Comparison of ENCODE assay signal across 1 cellular context in the genomic region with DNA sequence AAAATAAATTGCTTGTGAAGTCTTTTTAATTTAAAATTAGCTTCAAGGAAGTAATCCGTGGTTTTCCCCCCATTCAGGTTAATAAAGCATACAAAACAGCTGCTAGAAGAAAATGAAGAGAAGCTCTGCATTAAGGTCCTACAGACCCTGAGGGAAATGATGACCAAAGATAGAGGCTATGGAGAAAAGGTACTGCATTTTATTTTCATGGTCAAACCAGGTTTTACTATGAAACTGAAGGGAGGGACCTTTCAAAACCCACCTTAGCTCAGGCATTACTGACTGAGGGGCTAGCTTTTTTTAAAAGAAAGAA.
TF ChIP-seq lines count a peak whose summit lies in the region.

No MANE protein-coding gene starts in this region.

TF ChIP-seq in IMR-90, 13 proteins besides CTCF, POLR2A, EP300 and RAD21 (continued from another document):
- TF ChIP-seq, protein P1, sequence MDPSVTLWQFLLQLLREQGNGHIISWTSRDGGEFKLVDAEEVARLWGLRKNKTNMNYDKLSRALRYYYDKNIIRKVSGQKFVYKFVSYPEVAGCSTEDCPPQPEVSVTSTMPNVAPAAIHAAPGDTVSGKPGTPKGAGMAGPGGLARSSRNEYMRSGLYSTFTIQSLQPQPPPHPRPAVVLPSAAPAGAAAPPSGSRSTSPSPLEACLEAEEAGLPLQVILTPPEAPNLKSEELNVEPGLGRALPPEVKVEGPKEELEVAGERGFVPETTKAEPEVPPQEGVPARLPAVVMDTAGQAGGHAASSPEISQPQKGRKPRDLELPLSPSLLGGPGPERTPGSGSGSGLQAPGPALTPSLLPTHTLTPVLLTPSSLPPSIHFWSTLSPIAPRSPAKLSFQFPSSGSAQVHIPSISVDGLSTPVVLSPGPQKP (IDR thresholded peaks at IDR 0.05; ENCODE audit: borderline replicate concordance, low read depth, low read length): no peak
- no peak for TF ChIP-seq MAZ (IDR thresholded peaks at IDR 0.05; ENCODE audit: borderline replicate concordance, low read depth, low read length)
- no peak for TF ChIP-seq MXI1 (IDR thresholded peaks at IDR 0.05; ENCODE audit: borderline replicate concordance, low read depth, low read length)
- no peak for TF ChIP-seq RCOR1 (IDR thresholded peaks at IDR 0.05; ENCODE audit: insufficient replicate concordance, low read length)
- TF ChIP-seq CEBPB (IDR thresholded peaks at IDR 0.05; ENCODE audit: low read depth, low read length): no peak
- no peak for TF ChIP-seq NFE2L2 (IDR thresholded peaks at IDR 0.05; ENCODE audit: low read depth, low read length)
